ENCODE assay signal across 18 cellular contexts in genomic region chr5:26237489-26237888, GRCh38.
DNase-seq lines count a peak whose midpoint lies in the region; TF ChIP-seq lines count a peak whose summit lies in the region.
"Had no signal": no experiment of that assay in that cellular context is flagged by ENCODE, and none has a peak within 500 bp of the region (broad histone marks: within the 10 kb centered on the region; RNA-seq: fewer than 3 reads in every experiment).

No MANE protein-coding gene starts in this region.

- H3K9me3 ChIP-seq in MG63 (no peaks in the 10 kb centered on the region; the same call in none of the 2 replicates), A673 (ENCODE audit: low read depth, low read length, poor library complexity, severe bottlenecking) (peaks cover 10% of the 10 kb centered on the region)
- H3K9me3 ChIP-seq: BE2C had no signal

- intact Hi-C loops in A673 (cut with micrococcal nuclease; ENCODE audit: unreplicated experiment): no loop called here

- peak; percentile 11 to 27 for DNase-seq in NOMO-1 (lab: John Stamatoyannopoulos, UW; ENCODE audit: unreplicated experiment in 2 of 2)
- no peak for DNase-seq in NOMO-1 treated with dmso at 0.1 percent for 144 hours (lab: John Stamatoyannopoulos, UW; ENCODE audit: unreplicated experiment)
- DNase-seq in MG63: peak; percentile 32
- DNase-seq in UCSD-AML1 (lab: John Stamatoyannopoulos, UW; ENCODE audit: unreplicated experiment): peak; percentile 5
- no peak for DNase-seq in A673 (ENCODE audit: low spot score)
- DNase-seq in DMS 273 (lab: John Stamatoyannopoulos, UW; ENCODE audit: unreplicated experiment): no peak
- no peak for DNase-seq in NCI-H526 treated with DMSO at 0.1 percent for 48 hours (lab: John Stamatoyannopoulos, UW)
- DNase-seq: ACHN; AML-193; BE2C; CD4-positive, alpha-beta T cell; CD8-positive, alpha-beta memory T cell; DMS53; DMS79 treated with DMSO at 0.1 percent for 48 hours; H7; HCEC 1CT had no signal

- H3K27ac ChIP-seq in A673 (ENCODE audit: low read depth, low read length, poor library complexity, severe bottlenecking): no peak overlapping the region
- H3K27ac ChIP-seq: 22Rv1; BLaER1 treated with 17β-estradiol and CSF1 and Interleukin-3, amounts not matched to agents 10 nM and 100 nM had no signal

- H3K4me1 ChIP-seq in A673 (ENCODE audit: insufficient read depth, low read length, poor library complexity, severe bottlenecking): no peaks in the 10 kb centered on the region

- TF ChIP-seq CTCF in A673 (conservative IDR thresholded peaks at IDR 0.05; ENCODE audit: low read depth, low read length): no peak

- H3K27me3 ChIP-seq in MG63: no peaks in the 10 kb centered on the region
- H3K27me3 ChIP-seq in A673 (replicated peaks; ENCODE audit: insufficient read depth, low read depth, low read length, poor library complexity): no peaks in the 10 kb centered on the region
- H3K27me3 ChIP-seq: BE2C; BLaER1 treated with 17β-estradiol and CSF1 and Interleukin-3, amounts not matched to agents 10 nM and 100 nM had no signal

- CTCF ChIA-PET in A673 (lab: Charles Lee): no interaction called here

- BruUV-seq in A673 (replicated peaks; lab: Mats Ljungman, UMichigan): no TSS peak

- H3K36me3 ChIP-seq in MG63: no peaks in the 10 kb centered on the region
- H3K36me3 ChIP-seq in A673 (ENCODE audit: insufficient read depth, low read length, poor library complexity, severe bottlenecking): no peaks in the 10 kb centered on the region
- H3K36me3 ChIP-seq: BE2C; BLaER1 treated with 17β-estradiol and CSF1 and Interleukin-3, amounts not matched to agents 10 nM and 100 nM had no signal

- POLR2A ChIA-PET in A673 (lab: Charles Lee; ENCODE audit: low non-redundant PET): no interaction called here

- no peak overlapping the region for H3K4me3 ChIP-seq in MG63
- H3K4me3 ChIP-seq in A673 (ENCODE audit: low read depth, low read length, poor library complexity, severe bottlenecking): no peak overlapping the region
- H3K4me3 ChIP-seq: BLaER1 treated with 17β-estradiol and CSF1 and Interleukin-3, amounts not matched to agents 10 nM and 100 nM had no signal

Comparison
In these comparisons a context has a peak if more than half of its experiments do, and no peak if none do; other contexts are left out.
1. DNase-seq: peak in NOMO-1 (2 of 2), MG63 (single experiment) and UCSD-AML1 (single experiment); none in NOMO-1 treated with dmso at 0.1 percent for 144 hours (single experiment), A673 (single experiment), DMS 273 (single experiment) and NCI-H526 treated with DMSO at 0.1 percent for 48 hours (single experiment).